ENCODE assay signal across 1 cellular context in the genomic region with DNA sequence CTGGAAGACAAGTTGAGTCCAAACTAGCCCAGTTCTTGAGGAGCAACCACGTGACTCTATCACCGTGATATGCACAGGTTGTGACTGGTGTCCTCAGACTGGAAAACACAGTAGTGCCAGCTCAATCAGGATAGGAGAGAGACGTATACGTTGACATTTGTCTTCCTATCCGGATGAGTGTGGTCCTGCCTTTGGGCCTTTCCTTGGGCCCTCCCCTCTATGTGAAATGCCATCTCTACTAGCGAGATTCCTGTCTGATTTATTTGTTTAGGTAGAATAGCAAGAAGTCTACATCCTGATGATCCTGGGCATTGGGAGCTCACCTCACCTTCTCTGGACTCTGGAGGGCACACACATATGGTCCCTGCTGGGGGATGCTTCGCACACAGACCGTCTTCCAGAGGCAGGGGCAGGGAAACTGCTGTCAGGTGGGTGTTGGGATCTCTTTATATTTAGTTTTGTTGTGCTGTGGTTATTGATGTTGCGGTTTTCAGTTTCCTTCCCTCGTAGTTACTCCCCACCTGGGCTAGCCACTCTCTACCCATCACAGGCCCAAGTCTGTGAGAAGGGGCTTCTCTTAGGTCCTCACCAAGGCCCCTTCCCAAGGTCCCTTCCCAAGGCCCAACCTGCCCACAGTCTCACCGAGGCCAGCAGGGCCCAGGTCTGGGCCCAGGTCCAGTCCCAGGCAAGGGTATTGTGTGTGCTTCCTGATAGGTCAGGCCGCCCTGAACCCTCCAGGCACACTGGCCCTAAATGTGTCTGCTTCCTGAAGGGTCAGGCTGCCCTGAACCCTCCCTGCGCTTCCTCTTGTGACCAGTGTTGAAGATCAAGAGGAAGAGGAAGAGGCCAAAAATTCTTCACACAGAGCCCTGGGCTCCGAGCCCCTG.
TF ChIP-seq lines count a peak whose summit lies in the region.

No MANE protein-coding gene starts in this region.

TF ChIP-seq in H1, 55 proteins besides CTCF, POLR2A, EP300 and RAD21:
- TF ChIP-seq RFX5 (IDR thresholded peaks at IDR 0.05; ENCODE audit: borderline replicate concordance, low read depth, low read length) = no peak
- no peak for TF ChIP-seq KDM4A (IDR thresholded peaks at IDR 0.05; ENCODE audit: low read depth, low read length, severe bottlenecking)
- TF ChIP-seq SP1 (IDR thresholded peaks at IDR 0.05; ENCODE audit: low read depth, low read length) = no peak
- TF ChIP-seq JUN (IDR thresholded peaks at IDR 0.05; ENCODE audit: low read depth, low read length) = no peak
- TF ChIP-seq BRCA1 (IDR thresholded peaks at IDR 0.05; ENCODE audit: low read depth, low read length) = no peak
- no peak for TF ChIP-seq SP2 (IDR thresholded peaks at IDR 0.05; ENCODE audit: low read length)
- TF ChIP-seq, protein P1, sequence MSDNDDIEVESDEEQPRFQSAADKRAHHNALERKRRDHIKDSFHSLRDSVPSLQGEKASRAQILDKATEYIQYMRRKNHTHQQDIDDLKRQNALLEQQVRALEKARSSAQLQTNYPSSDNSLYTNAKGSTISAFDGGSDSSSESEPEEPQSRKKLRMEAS (IDR thresholded peaks at IDR 0.05) = no peak
- no peak for TF ChIP-seq SUZ12 (IDR thresholded peaks at IDR 0.05; ENCODE audit: low read length)
- no peak for TF ChIP-seq KDM1A (IDR thresholded peaks at IDR 0.05; ENCODE audit: borderline replicate concordance, low read length)
- TF ChIP-seq CTBP2 (IDR thresholded peaks at IDR 0.05; ENCODE audit: borderline replicate concordance, insufficient read depth, insufficient read length, low read length) = no peak
- TF ChIP-seq TEAD4 (IDR thresholded peaks at IDR 0.05; ENCODE audit: low read depth, low read length) = no peak
- TF ChIP-seq BCL11A (IDR thresholded peaks at IDR 0.05; ENCODE audit: low read depth in 2 of 2, low read length in 2 of 2) = no peak
- TF ChIP-seq CHD2 (IDR thresholded peaks at IDR 0.05; ENCODE audit: low read length) = no peak
- no peak for TF ChIP-seq ASH2L (IDR thresholded peaks at IDR 0.05; ENCODE audit: low read length)
- no peak for TF ChIP-seq EZH2 (IDR thresholded peaks at IDR 0.05; ENCODE audit: low read depth, low read length, severe bottlenecking)
- TF ChIP-seq, protein P2, sequence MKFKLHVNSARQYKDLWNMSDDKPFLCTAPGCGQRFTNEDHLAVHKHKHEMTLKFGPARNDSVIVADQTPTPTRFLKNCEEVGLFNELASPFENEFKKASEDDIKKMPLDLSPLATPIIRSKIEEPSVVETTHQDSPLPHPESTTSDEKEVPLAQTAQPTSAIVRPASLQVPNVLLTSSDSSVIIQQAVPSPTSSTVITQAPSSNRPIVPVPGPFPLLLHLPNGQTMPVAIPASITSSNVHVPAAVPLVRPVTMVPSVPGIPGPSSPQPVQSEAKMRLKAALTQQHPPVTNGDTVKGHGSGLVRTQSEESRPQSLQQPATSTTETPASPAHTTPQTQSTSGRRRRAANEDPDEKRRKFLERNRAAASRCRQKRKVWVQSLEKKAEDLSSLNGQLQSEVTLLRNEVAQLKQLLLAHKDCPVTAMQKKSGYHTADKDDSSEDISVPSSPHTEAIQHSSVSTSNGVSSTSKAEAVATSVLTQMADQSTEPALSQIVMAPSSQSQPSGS (IDR thresholded peaks at IDR 0.05; ENCODE audit: low read length) = no peak
